In genomic region chr13:110897024-110897423, GRCh38 we compare ENCODE assay signal across 19 cellular contexts. TPM values are rescaled to one million over a fixed set of nuclear protein-coding genes. Genes with fewer than 3 reads are reported as not detected.
DNase-seq lines count a peak whose midpoint lies in the region; ATAC-seq and TF ChIP-seq lines count a peak whose summit lies in the region.
"Had no signal": no experiment of that assay in that cellular context is flagged by ENCODE, and none has a peak within 500 bp of the region (broad histone marks: within the 10 kb centered on the region; RNA-seq: fewer than 3 reads in every experiment).

No MANE protein-coding gene starts in this region.

- no peaks in the 10 kb centered on the region for H3K27me3 ChIP-seq in HCT116 (ENCODE audit: insufficient read depth, low read length)
- H3K27me3 ChIP-seq in psoas muscle (ENCODE audit: insufficient read depth in 3 of 3, low read length in 2 of 3): no peaks in the 10 kb centered on the region
- no peaks in the 10 kb centered on the region for H3K27me3 ChIP-seq in ovary
- H3K27me3 ChIP-seq: BE2C had no signal

- no peak overlapping the region for H2AFZ ChIP-seq in HCT116 (ENCODE audit: low read depth, low read length, poor library complexity, severe bottlenecking)

- POLR2A ChIA-PET in HCT116 (lab: Charles Lee): no interaction called here

- ATAC-seq in activated naive CD8-positive, alpha-beta T cell treated with anti-CD3 and anti-CD28 coated beads, Interleukin-2, amount 50 U/mL, for 24 hours: no peak
- ATAC-seq in HCT116 (peak; percentile 43; the same call in 1 of the 2 replicates), psoas muscle (peak; percentile 25 to 44 (median 37))

- TF ChIP-seq EP300 in ovary (IDR thresholded peaks at IDR 0.05): no peak

- H3K4me1 ChIP-seq in HCT116 (ENCODE audit: control insufficient read depth in 1 of 2, insufficient read depth in 2 of 2, low read length in 2 of 2) (no peaks in the 10 kb centered on the region; a peak in 1 of 4 replicates), psoas muscle (peaks cover 35% of the 10 kb centered on the region), ovary (ENCODE audit: insufficient read depth) (no peaks in the 10 kb centered on the region)
- H3K4me1 ChIP-seq: BE2C, HAP-1 had no signal

- WGBS in psoas muscle, 3 donors: 95 to 100% (median 100%) methylated on average over 1 of the region's 1 CpG
- 90 to 97% (median 96%) methylated on average over 1 of the region's 1 CpG for WGBS in ovary, 3 donors

- H3K36me3 ChIP-seq in HCT116 (ENCODE audit: control insufficient read depth in 1 of 2, insufficient read depth in 2 of 2, low read length in 2 of 2): peaks cover 39 to 72% of the 10 kb centered on the region in 2 experiments
- peaks cover 4 to 79% of the 10 kb centered on the region in 2 donors for H3K36me3 ChIP-seq in psoas muscle (ENCODE audit: insufficient read depth in 1 of 2, low read depth in 1 of 2)
- H3K36me3 ChIP-seq in ovary: no peaks in the 10 kb centered on the region

- H3K79me2 ChIP-seq in HCT116 (ENCODE audit: insufficient read depth, low read length): peaks cover 93% of the 10 kb centered on the region

- CTCF ChIA-PET in HCT116 (lab: Charles Lee): no interaction called here

- intact Hi-C loops in HCT116 (cut with micrococcal nuclease) (no loop called here), psoas muscle (cut with DNase I) (no loop called here), ovary (cut with DNase I) (no loop called here)

- H3K4me3 ChIP-seq in HCT116 (replicated peaks in 1 of 2; ENCODE audit: low read depth in 1 of 2, low read length in 2 of 2) (no peak overlapping the region), psoas muscle (no peak overlapping the region), ovary (no peak overlapping the region)
- H3K4me3 ChIP-seq: HAP-1 had no signal

- TF ChIP-seq CTCF in HCT116 (IDR thresholded peaks at IDR 0.05 in 2 of 3, conservative IDR thresholded peaks at IDR 0.05 in 1 of 3; ENCODE audit: borderline replicate concordance in 1 of 3, insufficient read depth in 1 of 3, low read depth in 2 of 3, low read length in 2 of 3) (no peak), VCaP (conservative IDR thresholded peaks at IDR 0.05) (no peak), psoas muscle (IDR thresholded peaks at IDR 0.05) (no peak), ovary (IDR thresholded peaks at IDR 0.05) (no peak)

- no peak for TF ChIP-seq RAD21 in HCT116 (IDR thresholded peaks at IDR 0.05; ENCODE audit: low read depth)

- H3K4me1 Mint-ChIP-seq in activated naive CD8-positive, alpha-beta T cell treated with anti-CD3 and anti-CD28 coated beads for 36 hours: peaks cover 1% of the 10 kb centered on the region
- H3K4me1 Mint-ChIP-seq in activated naive CD8-positive, alpha-beta T cell treated with anti-CD3 and anti-CD28 coated beads, Interleukin-2, amount 50 U/mL, for 24 hours: peaks cover 2% of the 10 kb centered on the region

- no peaks in the 10 kb centered on the region for H3K9me3 ChIP-seq in HCT116 (ENCODE audit: control insufficient read depth in 1 of 2, insufficient read depth in 1 of 2, low read depth in 1 of 2, low read length in 2 of 2)
- H3K9me3 ChIP-seq in psoas muscle: no peaks in the 10 kb centered on the region
- H3K9me3 ChIP-seq in ovary: no peaks in the 10 kb centered on the region
- H3K9me3 ChIP-seq: BE2C, HAP-1 had no signal

- H3K27ac ChIP-seq in HCT116 (ENCODE audit: low read depth, low read length) (no peak overlapping the region), VCaP (peak overlapping the region; percentile 92), psoas muscle (peak overlapping the region; percentile 55), ovary (no peak overlapping the region)
- H3K27ac ChIP-seq: HL-60 had no signal

- DNase-seq in activated naive CD8-positive, alpha-beta T cell treated with anti-CD3 and anti-CD28 coated beads for 36 hours: no peak
- no peak for DNase-seq in activated naive CD8-positive, alpha-beta T cell treated with anti-CD3 and anti-CD28 coated beads, Interleukin-2, amount 50 U/mL, for 24 hours
- DNase-seq in HCT116 (ENCODE audit: low read depth, low spot score) (no peak), psoas muscle (no peak), ovary (no peak)
- no peak for DNase-seq in stimulated activated CD4-positive, alpha-beta T cell treated with anti-CD3 and anti-CD28 coated beads, Interleukin-2, amount 100 ng/mL, for 48 hours
- DNase-seq in NK-92 treated with Interleukin-12 subunit alpha and Interleukin-12 subunit beta, amount 100 ng/mL, for 24 hours (lab: John Stamatoyannopoulos, UW): no peak
- DNase-seq: BE2C; C1 segment of cervical spinal cord; CD4-positive, CD25-positive, alpha-beta regulatory T cell; CD8-positive, alpha-beta memory T cell; COR-L47; DMS79; GF-D8; IMR-90; KBM-7 had no signal

- H4K20me1 ChIP-seq in HCT116 (ENCODE audit: insufficient read depth): peaks cover 57% of the 10 kb centered on the region

- TF ChIP-seq POLR2A in HCT116 (IDR thresholded peaks at IDR 0.05; ENCODE audit: borderline replicate concordance, extremely low read depth, insufficient read depth, insufficient read length): no peak
- no peak for TF ChIP-seq POLR2A in ovary (IDR thresholded peaks at IDR 0.05)

- no TSS peak for BruUV-seq in HCT116 (replicated peaks; lab: Mats Ljungman, UMichigan)

- RAD21 ChIA-PET in HCT116 (lab: Charles Lee; ENCODE audit: low non-redundant PET in 1 of 2, low total read pairs in 2 of 2, uncharacterized antibody in 2 of 2, unreplicated experiment in 2 of 2): no interaction called here

- H3K27ac Mint-ChIP-seq in activated naive CD8-positive, alpha-beta T cell treated with anti-CD3 and anti-CD28 coated beads for 36 hours: peak overlapping the region; percentile 34
- no peak overlapping the region for H3K27ac Mint-ChIP-seq in activated naive CD8-positive, alpha-beta T cell treated with anti-CD3 and anti-CD28 coated beads, Interleukin-2, amount 50 U/mL, for 24 hours

- no peak overlapping the region for H3K9ac ChIP-seq in HCT116 (ENCODE audit: low read length)

- H3K36me3 Mint-ChIP-seq in activated naive CD8-positive, alpha-beta T cell treated with anti-CD3 and anti-CD28 coated beads for 36 hours: peaks cover 17% of the 10 kb centered on the region
- H3K36me3 Mint-ChIP-seq in activated naive CD8-positive, alpha-beta T cell treated with anti-CD3 and anti-CD28 coated beads, Interleukin-2, amount 50 U/mL, for 24 hours (ENCODE audit: low read depth): peaks cover 35% of the 10 kb centered on the region

- H3K4me2 ChIP-seq in HCT116 (ENCODE audit: low read length): no peak overlapping the region

- H3K4me3 Mint-ChIP-seq in activated naive CD8-positive, alpha-beta T cell treated with anti-CD3 and anti-CD28 coated beads for 36 hours: no peak overlapping the region
- H3K4me3 Mint-ChIP-seq in activated naive CD8-positive, alpha-beta T cell treated with anti-CD3 and anti-CD28 coated beads, Interleukin-2, amount 50 U/mL, for 24 hours: no peak overlapping the region
- H3K4me3 Mint-ChIP-seq: CD4-positive, CD25-positive, alpha-beta regulatory T cell; CD8-positive, alpha-beta memory T cell had no signal

- no peaks in the 10 kb centered on the region for H3K27me3 Mint-ChIP-seq in activated naive CD8-positive, alpha-beta T cell treated with anti-CD3 and anti-CD28 coated beads for 36 hours
- H3K27me3 Mint-ChIP-seq in activated naive CD8-positive, alpha-beta T cell treated with anti-CD3 and anti-CD28 coated beads, Interleukin-2, amount 50 U/mL, for 24 hours: no peaks in the 10 kb centered on the region
- H3K27me3 Mint-ChIP-seq: CD4-positive, CD25-positive, alpha-beta regulatory T cell; CD8-positive, alpha-beta memory T cell had no signal

- no peaks in the 10 kb centered on the region for H3K9me2 ChIP-seq in HCT116 (ENCODE audit: insufficient read depth)

- no peaks in the 10 kb centered on the region for H3K9me3 Mint-ChIP-seq in activated naive CD8-positive, alpha-beta T cell treated with anti-CD3 and anti-CD28 coated beads for 36 hours
- no peaks in the 10 kb centered on the region for H3K9me3 Mint-ChIP-seq in activated naive CD8-positive, alpha-beta T cell treated with anti-CD3 and anti-CD28 coated beads, Interleukin-2, amount 50 U/mL, for 24 hours
- H3K9me3 Mint-ChIP-seq: CD4-positive, CD25-positive, alpha-beta regulatory T cell; CD8-positive, alpha-beta memory T cell had no signal

TF ChIP-seq in HCT116, 20 proteins besides CTCF, POLR2A, EP300 and RAD21:
- TF ChIP-seq TCF7L2 (IDR thresholded peaks at IDR 0.05; ENCODE audit: borderline replicate concordance, extremely low read depth, insufficient read depth, insufficient read length) (no peak), EGR1 (IDR thresholded peaks at IDR 0.05; ENCODE audit: low read depth) (no peak)

RNA-seq across cellular contexts. Expression of gene ANKRD10, which starts 17.8 kb away (rescaled TPM):
- total RNA-seq in activated naive CD8-positive, alpha-beta T cell treated with anti-CD3 and anti-CD28 coated beads for 36 hours: 10 to 100 TPM; 48.3 to 54.9 TPM
- total RNA-seq in HCT116 (2021; ENCODE audit: unreplicated experiment) (173 TPM), psoas muscle (100 to 1,000 TPM; 106 to 225 (median 159) TPM), ovary (100 to 1,000 TPM in 6 of 7 donors, 10 to 100 TPM in 1; 84.0 to 172 (median 133) TPM)
- polyA plus RNA-seq in HCT116 (2012): 96.3 and 102 TPM in 2 replicates
- polyA plus RNA-seq in psoas muscle (100 to 1,000 TPM in 1 of 3 donors, 10 to 100 TPM in 2; 82.0 to 123 (median 99.3) TPM), ovary (10 to 100 TPM; 62.4 to 87.6 TPM)

Comparison
In these comparisons a context has a peak if more than half of its experiments do, and no peak if none do; other contexts are left out.
1. H3K27ac ChIP-seq: peak in VCaP (single experiment) and psoas muscle (single experiment); none in HCT116 (single experiment) and ovary (0 of 2).